7 cellular contexts compared by ENCODE assay signal in genomic region chr14:103292426-103293374, GRCh38. TPM values are rescaled to one million over a fixed set of nuclear protein-coding genes. Genes with fewer than 3 reads are reported as not detected.
A peak's percentile ranks its signal among the peaks of the same experiment; 100 is the strongest.
DNase-seq lines count a peak whose midpoint lies in the region; ATAC-seq and TF ChIP-seq lines count a peak whose summit lies in the region.

No MANE protein-coding gene starts in this region.

- intact Hi-C loops in esophagus muscularis mucosa (cut with DNase I), result loop anchor here (2.0 to 10.0 kb wide), 3 partner anchors 105 to 218 kb away; no protein-coding TSS in a partner anchor

- no peak overlapping the region for H3K27ac Mint-ChIP-seq in naive thymus-derived CD8-positive, alpha-beta T cell
- no peak overlapping the region for H3K27ac Mint-ChIP-seq in stimulated activated effector memory CD8-positive, alpha-beta T cell treated with anti-CD3 and anti-CD28 coated beads, Interleukin-12 subunit alpha, Interleukin-12 subunit beta, amount 100 ng/mL, for 72 hours

- H3K9me3 ChIP-seq in esophagus muscularis mucosa, result no peaks in the 10 kb centered on the region

- POLR2A ChIA-PET in naive thymus-derived CD8-positive, alpha-beta T cell (lab: Charles Lee), result interaction anchor here (1.4 kb wide), 1 partner anchor 41 kb away, joined by 6 read pairs; the partner anchor contains the start of gene EIF5

- peaks cover 0 to 7% (median 3%) of the 10 kb centered on the region in 4 donors for H3K4me1 Mint-ChIP-seq in naive thymus-derived CD8-positive, alpha-beta T cell
- H3K4me1 Mint-ChIP-seq in stimulated activated effector memory CD8-positive, alpha-beta T cell treated with anti-CD3 and anti-CD28 coated beads, Interleukin-12 subunit alpha, Interleukin-12 subunit beta, amount 100 ng/mL, for 72 hours, result peaks cover 8% of the 10 kb centered on the region

- TF ChIP-seq POLR2A in esophagus muscularis mucosa (IDR thresholded peaks at IDR 0.05; ENCODE audit: low read depth), result no peak

- no peaks in the 10 kb centered on the region for H3K36me3 ChIP-seq in esophagus muscularis mucosa

- peak; percentile 66 for ATAC-seq in HG03280 (IDR thresholded peaks at IDR 0.05; ENCODE audit: unreplicated experiment)
- peak; percentile 92 to 98 for ATAC-seq in naive thymus-derived CD8-positive, alpha-beta T cell
- ATAC-seq in stimulated activated effector memory CD8-positive, alpha-beta T cell treated with anti-CD3 and anti-CD28 coated beads, Interleukin-12 subunit alpha, Interleukin-12 subunit beta, amount 100 ng/mL, for 72 hours, result peak; percentile 89

- no peak for TF ChIP-seq EP300 in esophagus muscularis mucosa (IDR thresholded peaks at IDR 0.05)

- H3K4me1 ChIP-seq in esophagus muscularis mucosa, result peaks cover 0 to 5% (median 0%) of the 10 kb centered on the region in 4 donors

- peak; percentile 46 for DNase-seq in NOMO-1 treated with DMSO at 0.1 percent for 48 hours (lab: John Stamatoyannopoulos, UW; ENCODE audit: unreplicated experiment)
- peak; percentile 88 for DNase-seq in activated CD8-positive, alpha-beta memory T cell treated with anti-CD3 and anti-CD28 coated beads, Interleukin-2, amount 50 U/mL, for 48 hours
- DNase-seq in esophagus muscularis mucosa (ENCODE audit: extremely low spot score), result no peak
- peak; percentile 47 to 82 (median 67) for DNase-seq in naive thymus-derived CD8-positive, alpha-beta T cell
- DNase-seq in stimulated activated effector memory CD8-positive, alpha-beta T cell treated with anti-CD3 and anti-CD28 coated beads, Interleukin-12 subunit alpha, Interleukin-12 subunit beta, amount 100 ng/mL, for 72 hours (ENCODE audit: low spot score in 2 of 2), result peak; percentile 72 to 87

- no peak overlapping the region for H3K4me3 Mint-ChIP-seq in naive thymus-derived CD8-positive, alpha-beta T cell
- no peak overlapping the region for H3K4me3 Mint-ChIP-seq in stimulated activated effector memory CD8-positive, alpha-beta T cell treated with anti-CD3 and anti-CD28 coated beads, Interleukin-12 subunit alpha, Interleukin-12 subunit beta, amount 100 ng/mL, for 72 hours

- no peak overlapping the region for H3K4me3 ChIP-seq in GM12875 (ENCODE audit: low read depth, low read length)
- no peak overlapping the region for H3K4me3 ChIP-seq in esophagus muscularis mucosa

- no peaks in the 10 kb centered on the region for H3K9me3 Mint-ChIP-seq in naive thymus-derived CD8-positive, alpha-beta T cell
- no peaks in the 10 kb centered on the region for H3K9me3 Mint-ChIP-seq in stimulated activated effector memory CD8-positive, alpha-beta T cell treated with anti-CD3 and anti-CD28 coated beads, Interleukin-12 subunit alpha, Interleukin-12 subunit beta, amount 100 ng/mL, for 72 hours

- 22% methylated on average over 10 of the region's 10 CpGs for WGBS in esophagus muscularis mucosa

- no peak overlapping the region for H3K27ac ChIP-seq in esophagus muscularis mucosa (replicated peaks in 1 of 4)

- no peaks in the 10 kb centered on the region for H3K36me3 Mint-ChIP-seq in naive thymus-derived CD8-positive, alpha-beta T cell
- H3K36me3 Mint-ChIP-seq in stimulated activated effector memory CD8-positive, alpha-beta T cell treated with anti-CD3 and anti-CD28 coated beads, Interleukin-12 subunit alpha, Interleukin-12 subunit beta, amount 100 ng/mL, for 72 hours, result no peaks in the 10 kb centered on the region

- H3K27me3 ChIP-seq in esophagus muscularis mucosa, result peaks cover 0 to 47% (median 0%) of the 10 kb centered on the region in 4 donors

- TF ChIP-seq CTCF in GM12875 (IDR thresholded peaks at IDR 0.05; ENCODE audit: borderline replicate concordance, insufficient read depth, low read depth, low read length) (peak; percentile 93), esophagus muscularis mucosa (IDR thresholded peaks at IDR 0.05) (peak; percentile 89 to 93 (median 91))

- H3K27me3 Mint-ChIP-seq in naive thymus-derived CD8-positive, alpha-beta T cell, result peaks cover 8 to 44% (median 18%) of the 10 kb centered on the region in 5 donors

RNA-seq across cellular contexts. Expression of gene EIF5, which starts 41.3 kb away (rescaled TPM):
- total RNA-seq in esophagus muscularis mucosa, result 100 to 1,000 TPM; 118 to 237 (median 159) TPM
- 100 to 1,000 TPM; 368 to 375 TPM for total RNA-seq in naive thymus-derived CD8-positive, alpha-beta T cell
- polyA plus RNA-seq in naive thymus-derived CD8-positive, alpha-beta T cell, result 100 to 1,000 TPM; 283 to 332 (median 317) TPM
